Comparison of ENCODE assay signal across 22 cellular contexts in genomic region chr19:52221831-52222375, GRCh38.
"Had no signal": no experiment of that assay in that cellular context is flagged by ENCODE, and none has a peak within 500 bp of the region (broad histone marks: within the 10 kb centered on the region; RNA-seq: fewer than 3 reads in every experiment).

No MANE protein-coding gene starts in this region.

- H3K27me3 ChIP-seq: neutrophil, suprapubic skin, upper lobe of left lung had no signal

- FAIRE-seq: keratinocyte had no signal

- H3K4me3 ChIP-seq: left ventricle myocardium inferior, skin epidermis, suprapubic skin, upper lobe of left lung had no signal

- H3K9me3 ChIP-seq: left ventricle myocardium inferior, neutrophil, suprapubic skin, upper lobe of left lung had no signal

- H3K27ac Mint-ChIP-seq: activated CD8-positive, alpha-beta memory T cell treated with anti-CD3 and anti-CD28 coated beads, Interleukin-2, amount 10 ng/mL, durations not matched to agents 7 days and 5 days; activated naive CD8-positive, alpha-beta T cell; memory B cell had no signal

- DNase-seq: activated CD4-positive, alpha-beta T cell treated with anti-CD3 and anti-CD28 coated beads, Interleukin-2, amount 50 U/mL, for 48 hours; activated CD8-positive, alpha-beta memory T cell treated with anti-CD3 and anti-CD28 coated beads, Interleukin-2, amount 10 ng/mL, durations not matched to agents 7 days and 5 days; activated effector memory CD4-positive, alpha-beta T cell treated with anti-CD3 and anti-CD28 coated beads, Interleukin-2, amount 50 U/mL, for 16 hours; activated T-cell treated with anti-CD3 and anti-CD28 coated beads, Interleukin-2, amount 50 U/mL, for 1 hour; anterior cingulate cortex; erythroblast; left ventricle myocardium inferior; natural killer cell; posterior cingulate gyrus; stimulated activated CD4-positive, alpha-beta T cell treated with anti-CD3 and anti-CD28 coated beads, Interleukin-15, amount 100 ng/mL, for 24 hours; stimulated activated CD4-positive, alpha-beta T cell treated with anti-CD3 and anti-CD28 coated beads, Interleukin-4, amount 100 ng/mL, for 1 hour; stimulated activated naive CD8-positive, alpha-beta T cell treated with anti-CD3 and anti-CD28 coated beads, Interleukin-15, Interleukin-2, amounts not matched to agents 100 U/mL and 50 U/mL, for 24 hours; T-helper 1 cell; T1000; upper lobe of left lung; WERI-Rb-1 had no signal

- H3K27ac ChIP-seq: left ventricle myocardium inferior, neutrophil, skin epidermis, suprapubic skin, upper lobe of left lung, WERI-Rb-1 had no signal

- H3K27me3 Mint-ChIP-seq: activated CD8-positive, alpha-beta memory T cell treated with anti-CD3 and anti-CD28 coated beads, Interleukin-2, amount 10 ng/mL, durations not matched to agents 7 days and 5 days; activated naive CD8-positive, alpha-beta T cell; memory B cell had no signal

- H3K4me3 Mint-ChIP-seq: activated CD8-positive, alpha-beta memory T cell treated with anti-CD3 and anti-CD28 coated beads, Interleukin-2, amount 10 ng/mL, durations not matched to agents 7 days and 5 days; activated naive CD8-positive, alpha-beta T cell; memory B cell; natural killer cell had no signal

- H3K4me1 ChIP-seq: left ventricle myocardium inferior, upper lobe of left lung had no signal

- ATAC-seq: activated CD8-positive, alpha-beta memory T cell treated with anti-CD3 and anti-CD28 coated beads, Interleukin-2, amount 10 ng/mL, durations not matched to agents 7 days and 5 days; natural killer cell; stimulated activated naive CD8-positive, alpha-beta T cell treated with anti-CD3 and anti-CD28 coated beads, Interleukin-15, Interleukin-2, amounts not matched to agents 100 U/mL and 50 U/mL, for 24 hours had no signal

- H3K9me3 Mint-ChIP-seq: memory B cell, natural killer cell had no signal
